ENCODE assay signal across 13 cellular contexts in genomic region chr20:44745122-44745521, GRCh38. TPM values are rescaled to one million over a fixed set of nuclear protein-coding genes. Genes with fewer than 3 reads are reported as not detected.
DNase-seq lines count a peak whose midpoint lies in the region; ATAC-seq, FAIRE-seq and TF ChIP-seq lines count a peak whose summit lies in the region.
"Had no signal": no experiment of that assay in that cellular context is flagged by ENCODE, and none has a peak within 500 bp of the region (broad histone marks: within the 10 kb centered on the region; RNA-seq: fewer than 3 reads in every experiment).

No MANE protein-coding gene starts in this region.

- H3K27ac Mint-ChIP-seq in activated CD4-positive, alpha-beta T cell treated with anti-CD3 and anti-CD28 coated beads, Interleukin-2, amount 10 ng/mL, durations not matched to agents 7 days and 5 days, result no peak overlapping the region
- peak overlapping the region; percentile 75 for H3K27ac Mint-ChIP-seq in activated T-helper 1 cell treated with anti-CD3 and anti-CD28 coated beads, Interleukin-12 subunit alpha, Interleukin-12 subunit beta, Interleukin-2, Interleukin-4 antibody, amounts not matched to agents 30 ng/mL and 10 ng/mL and 1 ng/mL, durations not matched to agents 14 hours and 24 hours and 36 hours

- H3K27ac ChIP-seq in right cardiac atrium (ENCODE audit: low read length), result no peak overlapping the region
- peak overlapping the region; percentile 86 to 91 for H3K27ac ChIP-seq in thoracic aorta

- no peaks in the 10 kb centered on the region for H3K4me1 ChIP-seq in right cardiac atrium (ENCODE audit: control insufficient read depth, insufficient read depth, low read length)
- peaks cover 14 to 82% of the 10 kb centered on the region in 2 donors for H3K4me1 ChIP-seq in thoracic aorta (ENCODE audit: control insufficient read depth in 1 of 2, low read depth in 2 of 2)

- POLR2A ChIA-PET in activated CD4-positive, alpha-beta T cell treated with anti-CD3 and anti-CD28 coated beads, Interleukin-2, amount 10 ng/mL, durations not matched to agents 7 days and 5 days (lab: Charles Lee), result no interaction called here

- H3K36me3 Mint-ChIP-seq in activated CD4-positive, alpha-beta T cell treated with anti-CD3 and anti-CD28 coated beads, Interleukin-2, amount 10 ng/mL, durations not matched to agents 7 days and 5 days (ENCODE audit: low read depth), result no peaks in the 10 kb centered on the region
- peaks cover 4% of the 10 kb centered on the region for H3K36me3 Mint-ChIP-seq in activated T-helper 1 cell treated with anti-CD3 and anti-CD28 coated beads, Interleukin-12 subunit alpha, Interleukin-12 subunit beta, Interleukin-2, Interleukin-4 antibody, amounts not matched to agents 30 ng/mL and 10 ng/mL and 1 ng/mL, durations not matched to agents 14 hours and 24 hours and 36 hours (ENCODE audit: low read depth)

- WGBS in right cardiac atrium, result 29% methylated on average over 4 of the region's 4 CpGs

- intact Hi-C loops in activated T-helper 1 cell treated with anti-CD3 and anti-CD28 coated beads, Interleukin-12 subunit alpha, Interleukin-12 subunit beta, Interleukin-2, Interleukin-4 antibody, amounts not matched to agents 30 ng/mL and 10 ng/mL and 1 ng/mL, durations not matched to agents 14 hours and 24 hours and 36 hours (cut with micrococcal nuclease), result loop anchor here (1.0 to 10.0 kb wide), 2 partner anchors 10 to 1780 kb away; no protein-coding TSS in a partner anchor
- intact Hi-C loops in right cardiac atrium (cut with DNase I), result loop anchor here in 2 of 4 donors (5.0 kb wide), 1 partner anchor 122 kb away; no protein-coding TSS in a partner anchor

- peaks cover 9% of the 10 kb centered on the region for H3K4me1 Mint-ChIP-seq in activated CD4-positive, alpha-beta T cell treated with anti-CD3 and anti-CD28 coated beads, Interleukin-2, amount 10 ng/mL, durations not matched to agents 7 days and 5 days
- H3K4me1 Mint-ChIP-seq in activated T-helper 1 cell treated with anti-CD3 and anti-CD28 coated beads, Interleukin-12 subunit alpha, Interleukin-12 subunit beta, Interleukin-2, Interleukin-4 antibody, amounts not matched to agents 30 ng/mL and 10 ng/mL and 1 ng/mL, durations not matched to agents 14 hours and 24 hours and 36 hours (ENCODE audit: low read depth), result peaks cover 18% of the 10 kb centered on the region

- H3K4me3 ChIP-seq in right cardiac atrium (ENCODE audit: low read length) (peak overlapping the region; percentile 45), thoracic aorta (peak overlapping the region; percentile 76)
- H3K4me3 ChIP-seq: GM12878 had no signal

- TF ChIP-seq CTCF in thoracic aorta (IDR thresholded peaks at IDR 0.05) (no peak), D721Med (IDR thresholded peaks at IDR 0.05; ENCODE audit: insufficient read depth, missing control alignments) (no peak)

- ATAC-seq in right cardiac atrium (peak in 1 of 2 donors; percentile 1), thoracic aorta (ENCODE audit: insufficient number of reproducible peaks, low FRiP score, low read depth) (no peak)

- H3K27me3 ChIP-seq in right cardiac atrium (ENCODE audit: control insufficient read depth, insufficient read depth) (no peaks in the 10 kb centered on the region), thoracic aorta (replicated peaks; ENCODE audit: insufficient read depth) (no peaks in the 10 kb centered on the region)
- H3K27me3 ChIP-seq: thyroid gland had no signal

- H3K4me3 Mint-ChIP-seq in activated CD4-positive, alpha-beta T cell treated with anti-CD3 and anti-CD28 coated beads, Interleukin-2, amount 10 ng/mL, durations not matched to agents 7 days and 5 days, result peak overlapping the region; percentile 18
- H3K4me3 Mint-ChIP-seq in activated T-helper 1 cell treated with anti-CD3 and anti-CD28 coated beads, Interleukin-12 subunit alpha, Interleukin-12 subunit beta, Interleukin-2, Interleukin-4 antibody, amounts not matched to agents 30 ng/mL and 10 ng/mL and 1 ng/mL, durations not matched to agents 14 hours and 24 hours and 36 hours, result peak overlapping the region; percentile 74

- DNase-seq in activated CD4-positive, alpha-beta T cell treated with anti-CD3 and anti-CD28 coated beads, Interleukin-2, amount 10 ng/mL, durations not matched to agents 7 days and 5 days, result no peak
- no peak for DNase-seq in activated CD4-positive, alpha-beta T cell treated with anti-CD3 and anti-CD28 coated beads for 4 hours
- DNase-seq in activated T-helper 1 cell treated with anti-CD3 and anti-CD28 coated beads, Interleukin-12 subunit alpha, Interleukin-12 subunit beta, Interleukin-2, Interleukin-4 antibody, amounts not matched to agents 30 ng/mL and 10 ng/mL and 1 ng/mL, durations not matched to agents 14 hours and 24 hours and 36 hours (ENCODE audit: low spot score), result no peak
- no peak for DNase-seq in right cardiac atrium
- DNase-seq in thoracic aorta (ENCODE audit: low spot score), result no peak
- no peak for DNase-seq in dermis blood vessel endothelial cell
- DNase-seq in NCI-H748 (lab: John Stamatoyannopoulos, UW; ENCODE audit: unreplicated experiment), result no peak
- DNase-seq in D721Med (ENCODE audit: insufficient read length, low spot score), result no peak
- DNase-seq: NCI-H1105 had no signal

- peaks cover 36% of the 10 kb centered on the region for H3K27me3 Mint-ChIP-seq in activated CD4-positive, alpha-beta T cell treated with anti-CD3 and anti-CD28 coated beads, Interleukin-2, amount 10 ng/mL, durations not matched to agents 7 days and 5 days
- peaks cover 26% of the 10 kb centered on the region for H3K27me3 Mint-ChIP-seq in activated T-helper 1 cell treated with anti-CD3 and anti-CD28 coated beads, Interleukin-12 subunit alpha, Interleukin-12 subunit beta, Interleukin-2, Interleukin-4 antibody, amounts not matched to agents 30 ng/mL and 10 ng/mL and 1 ng/mL, durations not matched to agents 14 hours and 24 hours and 36 hours (ENCODE audit: insufficient read depth)

- CTCF ChIA-PET in activated CD4-positive, alpha-beta T cell treated with anti-CD3 and anti-CD28 coated beads, Interleukin-2, amount 10 ng/mL, durations not matched to agents 7 days and 5 days (lab: Charles Lee), result no interaction called here

- H3K9me3 ChIP-seq in right cardiac atrium (ENCODE audit: control insufficient read depth, low read length) (no peaks in the 10 kb centered on the region), thoracic aorta (no peaks in the 10 kb centered on the region)
- H3K9me3 ChIP-seq: thyroid gland had no signal

- no peak for FAIRE-seq in D721Med (lab: Jason Lieb, UNC)
- FAIRE-seq: GM12878, TTC549 had no signal

- peaks cover 2% of the 10 kb centered on the region for H3K36me3 ChIP-seq in thoracic aorta
- H3K36me3 ChIP-seq: thyroid gland had no signal

- no peaks in the 10 kb centered on the region for H3K9me3 Mint-ChIP-seq in activated CD4-positive, alpha-beta T cell treated with anti-CD3 and anti-CD28 coated beads, Interleukin-2, amount 10 ng/mL, durations not matched to agents 7 days and 5 days
- no peaks in the 10 kb centered on the region for H3K9me3 Mint-ChIP-seq in activated T-helper 1 cell treated with anti-CD3 and anti-CD28 coated beads, Interleukin-12 subunit alpha, Interleukin-12 subunit beta, Interleukin-2, Interleukin-4 antibody, amounts not matched to agents 30 ng/mL and 10 ng/mL and 1 ng/mL, durations not matched to agents 14 hours and 24 hours and 36 hours

RNA-seq across cellular contexts. Expression of gene KCNK15, which starts 0.5 kb away (rescaled TPM):
- total RNA-seq in activated CD4-positive, alpha-beta T cell treated with anti-CD3 and anti-CD28 coated beads, Interleukin-2, amount 10 ng/mL, durations not matched to agents 7 days and 5 days, result not detected
- total RNA-seq in activated T-helper 1 cell treated with anti-CD3 and anti-CD28 coated beads, Interleukin-12 subunit alpha, Interleukin-12 subunit beta, Interleukin-2, Interleukin-4 antibody, amounts not matched to agents 30 ng/mL and 10 ng/mL and 1 ng/mL, durations not matched to agents 14 hours and 24 hours and 36 hours, result 1.1 TPM in 2 replicates
- total RNA-seq in right cardiac atrium (1 to 10 TPM in 3 of 4 donors, under 1 TPM in 1; 0.65 to 1.3 (median 1.1) TPM), thoracic aorta (10 to 100 TPM; 26.3 to 60.0 TPM), dermis blood vessel endothelial cell (0.05 and 0.17 TPM in 2 replicates)
- polyA plus RNA-seq in right cardiac atrium, result 0.70 TPM
- total RNA-seq: GM12878, HT1080 had no signal
- polyA plus RNA-seq: GM12878 had no signal

RNA-seq across cellular contexts. Expression of gene CCN5, which starts 30.0 kb away (rescaled TPM):
- not detected for total RNA-seq in activated CD4-positive, alpha-beta T cell treated with anti-CD3 and anti-CD28 coated beads, Interleukin-2, amount 10 ng/mL, durations not matched to agents 7 days and 5 days
- not detected in 2 replicates for total RNA-seq in activated T-helper 1 cell treated with anti-CD3 and anti-CD28 coated beads, Interleukin-12 subunit alpha, Interleukin-12 subunit beta, Interleukin-2, Interleukin-4 antibody, amounts not matched to agents 30 ng/mL and 10 ng/mL and 1 ng/mL, durations not matched to agents 14 hours and 24 hours and 36 hours
- total RNA-seq in right cardiac atrium (100 to 1,000 TPM in 1 of 4 donors, 10 to 100 TPM in 3; 85.2 to 292 (median 98.2) TPM), thoracic aorta (100 to 1,000 TPM; 652 to 994 TPM), dermis blood vessel endothelial cell (not detected in 2 replicates)
- 102 TPM for polyA plus RNA-seq in right cardiac atrium
- total RNA-seq: HT1080 had no signal

Comparison
In these comparisons a context has a peak if more than half of its experiments do, and no peak if none do; other contexts are left out.
1. RNA of gene KCNK15, which starts 0.5 kb away (total RNA-seq): 26.3 to 60.0 TPM in thoracic aorta; 0.65 to 1.3 TPM in right cardiac atrium, 1.1 TPM in activated T-helper 1 cell treated with anti-CD3 and anti-CD28 coated beads, Interleukin-12 subunit alpha, Interleukin-12 subunit beta, Interleukin-2, Interleukin-4 antibody, amounts not matched to agents 30 ng/mL and 10 ng/mL and 1 ng/mL, durations not matched to agents 14 hours and 24 hours and 36 hours, 0.05 to 0.17 TPM in dermis blood vessel endothelial cell and not detected in activated CD4-positive, alpha-beta T cell treated with anti-CD3 and anti-CD28 coated beads, Interleukin-2, amount 10 ng/mL, durations not matched to agents 7 days and 5 days; every median in the first group is over 10 times any median in the second.
2. RNA of gene CCN5, which starts 30.0 kb away (total RNA-seq): 652 to 994 TPM in thoracic aorta and 85.2 to 292 TPM in right cardiac atrium; not detected in activated CD4-positive, alpha-beta T cell treated with anti-CD3 and anti-CD28 coated beads, Interleukin-2, amount 10 ng/mL, durations not matched to agents 7 days and 5 days, not detected in activated T-helper 1 cell treated with anti-CD3 and anti-CD28 coated beads, Interleukin-12 subunit alpha, Interleukin-12 subunit beta, Interleukin-2, Interleukin-4 antibody, amounts not matched to agents 30 ng/mL and 10 ng/mL and 1 ng/mL, durations not matched to agents 14 hours and 24 hours and 36 hours and not detected in dermis blood vessel endothelial cell; every median in the first group is over 10 times any median in the second.